ENCODE assay signal across 2 cellular contexts in genomic region chr10:110900983-110901382, GRCh38.
TF ChIP-seq lines count a peak whose summit lies in the region.

No MANE protein-coding gene starts in this region.

TF ChIP-seq in HepG2, 621 proteins besides CTCF, POLR2A, EP300 and RAD21:
- TF ChIP-seq SATB2 (CRISPR knock-in tag; IDR thresholded peaks at IDR 0.05) (no peak), SETDB1 (CRISPR knock-in tag; IDR thresholded peaks at IDR 0.05; ENCODE audit: borderline replicate concordance) (no peak), RBM22 (optimal IDR thresholded peaks at IDR 0.05; ENCODE audit: low read length) (peak; percentile 28)

TF ChIP-seq in IMR-90, 13 proteins besides CTCF, POLR2A, EP300 and RAD21:
- TF ChIP-seq NFE2L2 (IDR thresholded peaks at IDR 0.05; ENCODE audit: low read depth, low read length) (no peak), MXI1 (IDR thresholded peaks at IDR 0.05; ENCODE audit: borderline replicate concordance, low read depth, low read length) (no peak), FOS (IDR thresholded peaks at IDR 0.05; ENCODE audit: low read depth, low read length) (no peak), ELK1 (IDR thresholded peaks at IDR 0.05; ENCODE audit: borderline replicate concordance, low read depth, low read length) (no peak), MAZ (IDR thresholded peaks at IDR 0.05; ENCODE audit: borderline replicate concordance, low read depth, low read length) (no peak), BHLHE40 (IDR thresholded peaks at IDR 0.05; ENCODE audit: low read depth, low read length) (no peak)
